In the genomic region with DNA sequence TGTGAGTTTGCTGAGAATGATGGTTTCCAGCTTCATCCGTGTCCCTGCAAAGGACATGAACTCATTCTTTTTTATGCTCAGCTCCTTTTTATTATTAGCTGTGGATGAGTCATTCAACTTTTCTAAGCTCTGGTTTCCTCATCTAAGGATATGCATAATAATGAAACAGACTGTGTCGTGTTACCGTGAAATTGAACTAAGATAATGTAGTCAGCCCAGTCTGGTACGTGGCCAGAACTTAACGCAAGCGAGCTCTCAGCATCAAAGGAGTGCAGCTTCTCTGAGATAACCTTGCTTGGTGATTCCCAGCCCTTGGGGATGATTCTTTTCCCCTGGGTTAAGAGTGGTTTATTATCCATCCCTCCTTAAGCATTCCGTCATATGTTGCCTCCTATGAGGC, we compare ENCODE assay signal across 30 cellular contexts.
"Had no signal": no experiment of that assay in that cellular context is flagged by ENCODE, and none has a peak within 500 bp of the region (broad histone marks: within the 10 kb centered on the region; RNA-seq: fewer than 3 reads in every experiment).

No MANE protein-coding gene starts in this region.

- H3K4me3 Mint-ChIP-seq: activated B cell treated with CpG ODN at 0.5 μM for 24 hours; activated CD4-positive, alpha-beta memory T cell treated with anti-CD3 and anti-CD28 coated beads, Interleukin-2, amount 10 ng/mL, durations not matched to agents 7 days and 5 days; activated CD4-positive, alpha-beta T cell treated with anti-CD3 and anti-CD28 coated beads, Interleukin-2, amount 10 ng/mL, durations not matched to agents 24 days and 14 days; activated naive CD4-positive, alpha-beta T cell treated with anti-CD3 and anti-CD28 coated beads for 36 hours; activated naive CD8-positive, alpha-beta T cell; activated T-helper 17 cell treated with anti-CD3 and anti-CD28 coated beads, Interleukin-2, amount 50 U/mL, for 72 hours; T-cell had no signal

- H3K9me3 Mint-ChIP-seq: activated CD4-positive, alpha-beta T cell treated with anti-CD3 and anti-CD28 coated beads, Interleukin-2, amount 10 ng/mL, durations not matched to agents 24 days and 14 days; activated naive CD4-positive, alpha-beta T cell treated with anti-CD3 and anti-CD28 coated beads for 36 hours had no signal

- FAIRE-seq: bronchial epithelial cell, K562, TTC549 had no signal

- H3K36me3 ChIP-seq: Peyer's patch had no signal

- H3K9me3 ChIP-seq: body of pancreas, Peyer's patch had no signal

- H3K4me1 Mint-ChIP-seq: activated B cell treated with CpG ODN at 0.5 μM for 24 hours; activated CD4-positive, alpha-beta memory T cell treated with anti-CD3 and anti-CD28 coated beads, Interleukin-2, amount 10 ng/mL, durations not matched to agents 7 days and 5 days; activated CD4-positive, alpha-beta T cell treated with anti-CD3 and anti-CD28 coated beads, Interleukin-2, amount 10 ng/mL, durations not matched to agents 24 days and 14 days; activated T-helper 17 cell treated with anti-CD3 and anti-CD28 coated beads, Interleukin-2, amount 50 U/mL, for 72 hours; T-cell had no signal

- DNase-seq: activated B cell treated with CpG ODN at 0.5 μM for 24 hours; activated CD4-positive, alpha-beta memory T cell treated with anti-CD3 and anti-CD28 coated beads, Interleukin-2, amount 10 ng/mL, durations not matched to agents 7 days and 5 days; activated CD4-positive, alpha-beta T cell treated with anti-CD3 and anti-CD28 coated beads for 1 hour; activated CD4-positive, alpha-beta T cell treated with anti-CD3 and anti-CD28 coated beads, Interleukin-2, amount 10 ng/mL, durations not matched to agents 24 days and 14 days; activated gamma-delta T cell; activated naive CD4-positive, alpha-beta T cell treated with anti-CD3 and anti-CD28 coated beads for 36 hours; activated T-cell treated with anti-CD3 and anti-CD28 coated beads for 4 hours; activated T-cell treated with anti-CD3 and anti-CD28 coated beads, Interleukin-2, amount 50 U/mL, for 48 hours; body of pancreas; central memory CD4-positive, alpha-beta T cell; Kasumi-1; MV-4-11; NCI-H1105; NCI-H1436 treated with DMSO at 0.1 percent for 48 hours; NCI-H187 treated with DMSO at 0.1 percent for 48 hours; NCI-H2107; NCI-H2171 treated with DMSO at 0.1 percent for 48 hours; NCI-H510A treated with DMSO at 0.1 percent for 48 hours; NCI-H69; Peyer's patch; SIG-M5; T-cell; T-helper 2 cell; T1000 had no signal

- H3K27me3 ChIP-seq: body of pancreas, Peyer's patch had no signal

- H3K4me1 ChIP-seq: body of pancreas, Peyer's patch had no signal

- H3K27ac Mint-ChIP-seq: activated B cell treated with CpG ODN at 0.5 μM for 24 hours; activated CD4-positive, alpha-beta memory T cell treated with anti-CD3 and anti-CD28 coated beads, Interleukin-2, amount 10 ng/mL, durations not matched to agents 7 days and 5 days; activated CD4-positive, alpha-beta T cell treated with anti-CD3 and anti-CD28 coated beads, Interleukin-2, amount 10 ng/mL, durations not matched to agents 24 days and 14 days; activated naive CD4-positive, alpha-beta T cell treated with anti-CD3 and anti-CD28 coated beads for 36 hours; activated naive CD8-positive, alpha-beta T cell; activated T-helper 17 cell treated with anti-CD3 and anti-CD28 coated beads, Interleukin-2, amount 50 U/mL, for 72 hours; T-cell had no signal

- H3K27me3 Mint-ChIP-seq: activated B cell treated with CpG ODN at 0.5 μM for 24 hours; activated CD4-positive, alpha-beta memory T cell treated with anti-CD3 and anti-CD28 coated beads, Interleukin-2, amount 10 ng/mL, durations not matched to agents 7 days and 5 days; activated CD4-positive, alpha-beta T cell treated with anti-CD3 and anti-CD28 coated beads, Interleukin-2, amount 10 ng/mL, durations not matched to agents 24 days and 14 days; activated T-helper 17 cell treated with anti-CD3 and anti-CD28 coated beads, Interleukin-2, amount 50 U/mL, for 72 hours; T-cell had no signal

- H3K4me3 ChIP-seq: body of pancreas, K562, Peyer's patch, SK-N-MC had no signal

- H3K36me3 Mint-ChIP-seq: activated naive CD8-positive, alpha-beta T cell; T-cell had no signal

- H3K27ac ChIP-seq: body of pancreas, Peyer's patch, SK-N-MC had no signal
